Comparison of ENCODE assay signal across 8 cellular contexts in genomic region chr14:55129086-55129427, GRCh38. TPM values are rescaled to one million over a fixed set of nuclear protein-coding genes. Genes with fewer than 3 reads are reported as not detected.
A peak's percentile ranks its signal among the peaks of the same experiment; 100 is the strongest.
DNase-seq lines count a peak whose midpoint lies in the region; ATAC-seq and TF ChIP-seq lines count a peak whose summit lies in the region.

LGALS3 (plus strand) TSS chr14:55129252; CDS start chr14:55137374, 8,122 bp downstream.

- intact Hi-C loops in upper lobe of right lung (cut with DNase I): no loop called here

- H2AFZ ChIP-seq in GM23248 (peak within 1 kb of the TSS; percentile 76), KMS-11 (ENCODE audit: low read depth) (peak within 1 kb of the TSS; percentile 75)

- H3K4me3 ChIP-seq in GM12875 (ENCODE audit: low read depth, low read length) (peak within 1 kb of the TSS; percentile 62), GM23248 (peak within 1 kb of the TSS; percentile 95), KMS-11 (IDR thresholded peaks at IDR 0.05; ENCODE audit: insufficient read depth, low read depth, low read length) (no peak within 1 kb of the TSS), esophagus (ENCODE audit: low read depth in 1 of 2, low read length in 2 of 2) (peak within 1 kb of the TSS; percentile 87 to 91), muscle layer of colon (ENCODE audit: low read depth in 1 of 2, low read length in 2 of 2) (peak within 1 kb of the TSS; percentile 65 to 89), upper lobe of right lung (peak within 1 kb of the TSS; percentile 82)

- no peaks in the 10 kb centered on the region for H3K9me2 ChIP-seq in GM23248 (ENCODE audit: insufficient read depth)

- no peaks in the 10 kb centered on the region for H3K27me3 ChIP-seq in GM23248 (replicated peaks; ENCODE audit: insufficient read depth)
- H3K27me3 ChIP-seq in KMS-11 (ENCODE audit: insufficient read depth, low read depth): no peaks in the 10 kb centered on the region
- no peaks in the 10 kb centered on the region for H3K27me3 ChIP-seq in esophagus (ENCODE audit: control insufficient read depth in 1 of 2, insufficient read depth in 2 of 2, low read length in 2 of 2)
- H3K27me3 ChIP-seq in muscle layer of colon (ENCODE audit: control insufficient read depth in 1 of 2, insufficient read depth in 2 of 2, low read length in 2 of 2): no peaks in the 10 kb centered on the region
- H3K27me3 ChIP-seq in upper lobe of right lung: no peaks in the 10 kb centered on the region

- H3K79me2 ChIP-seq in GM23248 (ENCODE audit: insufficient read depth) (peaks cover 43% of the 10 kb centered on the region), KMS-11 (ENCODE audit: insufficient read depth, low read depth) (no peaks in the 10 kb centered on the region)

- no peak for TF ChIP-seq CTCF in GM12875 (IDR thresholded peaks at IDR 0.05; ENCODE audit: borderline replicate concordance, insufficient read depth, low read depth, low read length)
- TF ChIP-seq CTCF in KMS-11 (conservative IDR thresholded peaks at IDR 0.05; ENCODE audit: low read depth, low read length): no peak
- TF ChIP-seq CTCF in upper lobe of right lung (IDR thresholded peaks at IDR 0.05): no peak

- H3K9me3 ChIP-seq in GM23248 (ENCODE audit: low read depth) (no peaks in the 10 kb centered on the region), esophagus (ENCODE audit: control insufficient read depth in 2 of 2, insufficient read depth in 1 of 2, low read depth in 1 of 2, low read length in 1 of 2) (no peaks in the 10 kb centered on the region), muscle layer of colon (ENCODE audit: low read length) (no peaks in the 10 kb centered on the region), upper lobe of right lung (no peaks in the 10 kb centered on the region)

- H3K9ac ChIP-seq in GM23248: peak within 1 kb of the TSS; percentile 99
- H3K9ac ChIP-seq in KMS-11: peak within 1 kb of the TSS; percentile 56; the same call in 1 of the 2 replicates
- peak within 1 kb of the TSS; percentile 67 for H3K9ac ChIP-seq in muscle layer of colon (ENCODE audit: low read length)

- CTCF ChIA-PET in activated CD8-positive, alpha-beta memory T cell treated with anti-CD3 and anti-CD28 coated beads for 36 hours (lab: Charles Lee): interaction anchor here (1.0 to 1.2 kb wide), 2 partner anchors 21 to 25 kb away, joined by 3 read pairs; no protein-coding TSS in a partner anchor

- peaks cover 48% of the 10 kb centered on the region for H3K4me1 ChIP-seq in GM23248 (ENCODE audit: insufficient read depth)
- H3K4me1 ChIP-seq in KMS-11 (ENCODE audit: low read depth, poor library complexity, severe bottlenecking): no peaks in the 10 kb centered on the region
- peaks cover 5 to 14% of the 10 kb centered on the region in 2 donors for H3K4me1 ChIP-seq in esophagus (ENCODE audit: control insufficient read depth in 2 of 2, insufficient read depth in 2 of 2, low read length in 1 of 2)
- peaks cover 21% of the 10 kb centered on the region for H3K4me1 ChIP-seq in muscle layer of colon (ENCODE audit: insufficient read depth, low read length)
- H3K4me1 ChIP-seq in upper lobe of right lung: peaks cover 60% of the 10 kb centered on the region

- WGBS in GM23248 (ENCODE audit: low coverage in 1 of 2, low lambda C conversion rate in 2 of 2, missing lambda C conversion rate in 2 of 2), 2 experiments: 0 to 1% methylated on average over 18 to 44 of the region's 50 CpGs
- WGBS in esophagus, 2 donors: 0 to 1% methylated on average over 34 to 50 of the region's 50 CpGs

- peak within 1 kb of the TSS; percentile 85 for H3K4me2 ChIP-seq in GM23248 (ENCODE audit: unreplicated experiment)
- peak within 1 kb of the TSS; percentile 89 for H3K4me2 ChIP-seq in KMS-11

- peaks cover 65% of the 10 kb centered on the region for H3F3A ChIP-seq in GM23248 (ENCODE audit: insufficient read depth)

- DNase-seq in GM23248 (peak; percentile 88), upper lobe of right lung (peak; percentile 94), NCI-H446 treated with DMSO at 0.1 percent for 48 hours (lab: John Stamatoyannopoulos, UW) (no peak)

- H3K27ac ChIP-seq in GM23248 (peak within 1 kb of the TSS; percentile 89), KMS-11 (no peak within 1 kb of the TSS), esophagus (ENCODE audit: low read depth in 2 of 2, low read length in 1 of 2) (peak within 1 kb of the TSS; percentile 91 to 93), muscle layer of colon (ENCODE audit: low read depth, low read length) (peak within 1 kb of the TSS; percentile 73), upper lobe of right lung (peak within 1 kb of the TSS; percentile 95)

- in situ Hi-C loops in GM23248 (cut with MboI): no loop called here

- peaks cover 10% of the 10 kb centered on the region; the same call in 1 of the 2 replicates for H3K36me3 ChIP-seq in GM23248 (ENCODE audit: low read depth)
- H3K36me3 ChIP-seq in KMS-11 (ENCODE audit: insufficient read depth): no peaks in the 10 kb centered on the region
- peaks cover 0 to 3% of the 10 kb centered on the region in 2 donors for H3K36me3 ChIP-seq in esophagus (ENCODE audit: control insufficient read depth in 2 of 2, insufficient read depth in 2 of 2, low read length in 1 of 2)
- H3K36me3 ChIP-seq in muscle layer of colon (ENCODE audit: insufficient read depth, low read length): no peaks in the 10 kb centered on the region
- H3K36me3 ChIP-seq in upper lobe of right lung: peaks cover 23% of the 10 kb centered on the region

- ATAC-seq in upper lobe of right lung: peak; percentile 93

- POLR2A ChIA-PET in activated CD8-positive, alpha-beta memory T cell treated with anti-CD3 and anti-CD28 coated beads for 36 hours (lab: Charles Lee): no interaction called here

- no peaks in the 10 kb centered on the region; the same call in 1 of the 2 replicates for H4K20me1 ChIP-seq in GM23248 (ENCODE audit: insufficient read depth)
- no peaks in the 10 kb centered on the region for H4K20me1 ChIP-seq in KMS-11 (ENCODE audit: insufficient read depth)

RNA-seq across cellular contexts. Expression of gene LGALS3, which starts in this region (rescaled TPM):
- 297 and 363 TPM in 2 replicates for total RNA-seq in GM23248 (2014; rRNA removed; shearing (Covaris generic))
- polyA plus RNA-seq in GM23248 (2016; fragmentation: Nextera tagmentation; extraction: Ambion mirVana) (541 and 553 TPM in 2 replicates), esophagus (100 to 1,000 TPM; 412 to 630 TPM)
- total RNA-seq in activated CD8-positive, alpha-beta memory T cell treated with anti-CD3 and anti-CD28 coated beads for 36 hours: 10 to 100 TPM; 46.0 to 47.0 TPM
- 351 TPM for total RNA-seq in upper lobe of right lung
